1 cellular context compared by ENCODE assay signal in the genomic region with DNA sequence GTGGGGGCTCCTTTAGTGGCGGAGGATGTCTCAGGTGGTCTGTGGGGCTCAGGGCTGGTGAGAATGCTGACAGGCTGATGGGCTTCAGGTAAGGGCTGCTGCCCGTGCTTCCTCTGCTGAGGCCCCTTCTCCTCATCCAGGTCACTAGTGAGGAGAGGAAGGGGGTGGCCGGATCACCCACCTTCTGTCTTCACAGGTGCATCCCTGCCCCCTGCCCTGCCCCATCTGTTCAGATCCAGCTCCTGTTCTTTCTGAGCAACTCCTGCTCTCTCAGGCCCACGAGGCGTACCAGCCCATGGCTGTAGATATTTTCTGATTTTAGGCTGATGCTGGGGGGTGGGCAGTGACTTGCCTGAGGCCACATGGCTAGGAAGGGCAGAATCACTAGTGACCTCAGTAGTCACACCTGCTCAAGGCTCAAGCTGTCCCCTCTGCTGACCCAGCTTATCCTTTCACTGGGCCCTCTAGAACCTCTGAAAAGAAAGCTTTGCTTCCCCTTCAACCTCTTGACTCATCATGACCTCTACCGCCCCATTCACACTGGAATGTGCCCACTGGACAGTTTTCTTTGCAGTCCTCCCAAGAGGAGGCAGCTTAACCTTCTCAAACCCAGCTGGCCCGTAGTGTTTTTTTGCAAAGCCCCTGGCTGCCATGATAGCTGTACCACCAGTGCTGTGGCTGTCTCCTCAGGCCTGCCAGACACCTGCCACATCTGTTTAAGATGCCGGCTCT.
TF ChIP-seq lines count a peak whose summit lies in the region.

No MANE protein-coding gene starts in this region.

TF ChIP-seq in K562, 482 proteins besides CTCF, POLR2A, EP300 and RAD21:
- no peak for TF ChIP-seq ZNF184 (CRISPR knock-in tag; IDR thresholded peaks at IDR 0.05)
- peak; percentile 11 for TF ChIP-seq POLR2B (IDR thresholded peaks at IDR 0.05; ENCODE audit: low read depth, partially characterized antibody)
